Comparison of ENCODE assay signal across 8 cellular contexts in the genomic region with DNA sequence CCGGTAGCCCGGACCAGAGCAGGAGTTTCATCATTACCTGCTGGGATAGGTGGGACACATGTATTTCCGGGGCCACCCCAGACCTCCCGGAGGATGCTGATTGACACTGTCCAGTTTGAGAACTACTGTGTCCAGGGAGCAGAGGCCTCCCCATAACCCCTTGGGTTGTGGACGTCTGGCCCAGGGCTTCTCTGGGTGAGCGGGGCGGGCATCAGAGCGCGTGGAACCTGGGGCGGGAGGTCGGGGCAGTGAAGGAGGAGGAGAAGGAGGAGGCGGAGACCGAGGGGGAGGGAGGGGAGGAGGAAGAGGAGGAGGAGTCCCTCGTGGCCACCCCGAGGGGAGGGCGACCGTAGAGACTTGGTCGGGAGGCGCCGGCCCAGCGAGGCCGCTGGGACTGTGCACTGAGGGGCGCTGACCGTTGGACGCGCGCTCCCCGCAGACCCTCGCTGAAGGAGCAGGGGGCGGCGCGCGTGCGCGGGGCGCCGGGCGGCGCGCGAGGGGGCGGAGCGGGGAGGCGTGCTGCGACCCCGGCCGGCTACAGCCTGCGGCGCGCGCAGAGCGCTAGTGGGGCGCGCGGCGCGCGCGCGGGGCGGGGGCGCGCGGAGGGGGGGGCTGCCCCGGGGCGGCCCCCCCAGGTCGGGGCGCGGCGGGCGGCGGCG. TPM values are rescaled to one million over a fixed set of nuclear protein-coding genes. Genes with fewer than 3 reads are reported as not detected.
A peak's percentile ranks its signal among the peaks of the same experiment; 100 is the strongest.
DNase-seq lines count a peak whose midpoint lies in the region; ATAC-seq and TF ChIP-seq lines count a peak whose summit lies in the region.

A gene (plus strand): TSS at position 356 of the 659 bp plus-strand sequence. CDS start 366 bp downstream, outside the sequence.

- H3K27me3 Mint-ChIP-seq in activated CD8-positive, alpha-beta T cell treated with anti-CD3 and anti-CD28 coated beads for 36 hours: peaks cover 2% of the 10 kb centered on the region

- no peaks in the 10 kb centered on the region for H3K9me3 Mint-ChIP-seq in activated CD8-positive, alpha-beta T cell treated with anti-CD3 and anti-CD28 coated beads for 36 hours

- no peaks in the 10 kb centered on the region for H3K27me3 ChIP-seq in GM06990 (replicated peaks; ENCODE audit: control insufficient read depth, insufficient read depth, low read length)
- H3K27me3 ChIP-seq in endocrine pancreas (ENCODE audit: control insufficient read depth, insufficient read depth, low read length): no peaks in the 10 kb centered on the region
- H3K27me3 ChIP-seq in mononuclear cell (ENCODE audit: insufficient read depth, low read length): no peaks in the 10 kb centered on the region

- intact Hi-C loops in activated CD8-positive, alpha-beta T cell treated with anti-CD3 and anti-CD28 coated beads for 36 hours (cut with micrococcal nuclease): loop anchor here (5.0 kb wide), 1 partner anchor 87 kb away; no protein-coding TSS in a partner anchor

- H3K27ac Mint-ChIP-seq in activated CD8-positive, alpha-beta T cell treated with anti-CD3 and anti-CD28 coated beads for 36 hours: peak within 1 kb of the TSS; percentile 91

- H3K36me3 ChIP-seq in GM06990 (ENCODE audit: control insufficient read depth, insufficient read depth, low read length) (no peaks in the 10 kb centered on the region), endocrine pancreas (ENCODE audit: control insufficient read depth, insufficient read depth, low read length) (no peaks in the 10 kb centered on the region)

- no peaks in the 10 kb centered on the region for H3K9me3 ChIP-seq in endocrine pancreas (ENCODE audit: control insufficient read depth, low read length)
- H3K9me3 ChIP-seq in mononuclear cell (ENCODE audit: low read depth, low read length): no peaks in the 10 kb centered on the region

- H3K4me3 ChIP-seq in GM06990 (replicated peaks; ENCODE audit: low read depth, low read length) (peak within 1 kb of the TSS; percentile 92), endocrine pancreas (ENCODE audit: control insufficient read depth, insufficient read depth, low read length) (peak within 1 kb of the TSS; percentile 92), mononuclear cell (ENCODE audit: low read length) (peak within 1 kb of the TSS; percentile 67)

- CTCF ChIA-PET in activated CD8-positive, alpha-beta T cell treated with anti-CD3 and anti-CD28 coated beads for 36 hours (lab: Charles Lee): interaction anchor here (0.8 to 1.2 kb wide), 2 partner anchors 102 to 208 kb away, joined by 3 read pairs; no protein-coding TSS in a partner anchor

- peaks cover 42% of the 10 kb centered on the region for H3K4me1 Mint-ChIP-seq in activated CD8-positive, alpha-beta T cell treated with anti-CD3 and anti-CD28 coated beads for 36 hours (ENCODE audit: low read depth)

- H3K4me3 Mint-ChIP-seq in activated CD8-positive, alpha-beta T cell treated with anti-CD3 and anti-CD28 coated beads for 36 hours: peak within 1 kb of the TSS; percentile 95

- DNase-seq in GM06990 (ENCODE audit: extremely low read depth, insufficient read length) (peak; percentile 84), NCI-H2171 treated with DMSO at 0.1 percent for 48 hours (lab: John Stamatoyannopoulos, UW) (peak; percentile 57)
- DNase-seq in activated CD8-positive, alpha-beta T cell treated with anti-CD3 and anti-CD28 coated beads for 36 hours: peak; percentile 81
- DNase-seq in stimulated activated CD8-positive, alpha-beta memory T cell treated with anti-CD3 and anti-CD28 coated beads, Interleukin-4, amount 100 ng/mL, for 48 hours: peak; percentile 76

- peak; percentile 55 for ATAC-seq in HG02642 (IDR thresholded peaks at IDR 0.05; ENCODE audit: poor library complexity, unreplicated experiment)
- ATAC-seq in activated CD8-positive, alpha-beta T cell treated with anti-CD3 and anti-CD28 coated beads for 36 hours: peak; percentile 75
- no peak for ATAC-seq in GM19328 (IDR thresholded peaks at IDR 0.05; ENCODE audit: unreplicated experiment)

- TF ChIP-seq CTCF in GM06990 (IDR thresholded peaks at IDR 0.05; ENCODE audit: insufficient read depth, low read length, poor library complexity, severe bottlenecking): no peak
- TF ChIP-seq CTCF in activated CD8-positive, alpha-beta T cell treated with anti-CD3 and anti-CD28 coated beads for 36 hours (IDR thresholded peaks at IDR 0.05): no peak

- H3K36me3 Mint-ChIP-seq in activated CD8-positive, alpha-beta T cell treated with anti-CD3 and anti-CD28 coated beads for 36 hours (ENCODE audit: low read depth): peaks cover 4% of the 10 kb centered on the region

- peaks cover 25% of the 10 kb centered on the region for H3K4me1 ChIP-seq in endocrine pancreas (ENCODE audit: control insufficient read depth, insufficient read depth, low read length)
- H3K4me1 ChIP-seq in mononuclear cell (ENCODE audit: insufficient read depth, low read length): peaks cover 54% of the 10 kb centered on the region

- POLR2A ChIA-PET in activated CD8-positive, alpha-beta T cell treated with anti-CD3 and anti-CD28 coated beads for 36 hours (lab: Charles Lee): interaction anchor here (0.9 to 1.9 kb wide), 6 partner anchors 9 to 208 kb away, joined by 3 to 6 read pairs (median 3); no protein-coding TSS in a partner anchor

- H3K9ac ChIP-seq in endocrine pancreas (ENCODE audit: control insufficient read depth, insufficient read depth, low read length): peak within 1 kb of the TSS; percentile 86

RNA-seq across cellular contexts. Expression of the gene that starts here (rescaled TPM):
- 10 to 100 TPM; 26.3 to 26.7 TPM for total RNA-seq in activated CD8-positive, alpha-beta T cell treated with anti-CD3 and anti-CD28 coated beads for 36 hours
- total RNA-seq in mononuclear cell: 21.0 TPM
